ENCODE assay signal across 1 cellular context in genomic region chr7:42091461-42092229, GRCh38.
TF ChIP-seq lines count a peak whose summit lies in the region.

No MANE protein-coding gene starts in this region.

TF ChIP-seq in GM23338, 12 proteins besides CTCF, POLR2A, EP300 and RAD21 (continued from another document):
- TF ChIP-seq ZNF462 (CRISPR knock-in tag; IDR thresholded peaks at IDR 0.05): no peak
- TF ChIP-seq CREB1 (CRISPR knock-in tag; IDR thresholded peaks at IDR 0.05; ENCODE audit: low read depth): peak; percentile 24; the same call in 1 of the 2 replicates
- TF ChIP-seq STAT1 (IDR thresholded peaks at IDR 0.05; ENCODE audit: unreplicated experiment): no peak
- TF ChIP-seq EZH2phosphoT487 (IDR thresholded peaks at IDR 0.05; ENCODE audit: unreplicated experiment): no peak
- peak; percentile 86 for TF ChIP-seq NANOG (IDR thresholded peaks at IDR 0.05; ENCODE audit: borderline replicate concordance)
- TF ChIP-seq POLR2AphosphoS5 (IDR thresholded peaks at IDR 0.05; ENCODE audit: low read depth): 0 out of 2 replicates have a peak, but pooled peaks have one; percentile 38
